Comparison of ENCODE assay signal across 1 cellular context in the genomic region with DNA sequence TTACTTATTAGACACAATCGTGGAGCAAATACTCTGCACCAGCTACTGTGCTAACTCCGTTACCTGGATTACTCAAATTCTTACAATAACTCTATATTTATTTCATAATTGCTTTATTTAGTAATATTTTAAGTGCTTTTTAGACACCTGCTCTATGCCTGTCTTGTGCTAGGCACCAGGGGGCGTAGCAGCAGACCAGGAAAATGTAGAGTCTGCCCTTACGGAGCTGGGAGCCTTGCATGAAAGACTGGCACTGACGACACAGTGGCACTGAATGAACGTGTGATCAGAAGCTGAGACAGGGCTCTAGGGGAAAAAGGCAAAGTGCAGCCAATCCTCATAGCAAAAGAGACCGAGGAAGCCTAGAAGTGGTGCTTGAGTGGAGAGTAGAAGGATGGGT.
TF ChIP-seq lines count a peak whose summit lies in the region.

No MANE protein-coding gene starts in this region.

TF ChIP-seq in SK-N-SH treated with all-trans-retinoic acid at 6 μM for 48 hours, 23 proteins besides CTCF, POLR2A, EP300 and RAD21 (continued from another document):
- TF ChIP-seq, protein P1, sequence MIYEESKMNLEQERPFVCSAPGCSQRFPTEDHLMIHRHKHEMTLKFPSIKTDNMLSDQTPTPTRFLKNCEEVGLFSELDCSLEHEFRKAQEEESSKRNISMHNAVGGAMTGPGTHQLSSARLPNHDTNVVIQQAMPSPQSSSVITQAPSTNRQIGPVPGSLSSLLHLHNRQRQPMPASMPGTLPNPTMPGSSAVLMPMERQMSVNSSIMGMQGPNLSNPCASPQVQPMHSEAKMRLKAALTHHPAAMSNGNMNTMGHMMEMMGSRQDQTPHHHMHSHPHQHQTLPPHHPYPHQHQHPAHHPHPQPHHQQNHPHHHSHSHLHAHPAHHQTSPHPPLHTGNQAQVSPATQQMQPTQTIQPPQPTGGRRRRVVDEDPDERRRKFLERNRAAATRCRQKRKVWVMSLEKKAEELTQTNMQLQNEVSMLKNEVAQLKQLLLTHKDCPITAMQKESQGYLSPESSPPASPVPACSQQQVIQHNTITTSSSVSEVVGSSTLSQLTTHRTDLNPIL (CRISPR knock-in tag; IDR thresholded peaks at IDR 0.05; ENCODE audit: low read depth): no peak
- TF ChIP-seq SNAI2 (CRISPR knock-in tag; IDR thresholded peaks at IDR 0.05): no peak
- TF ChIP-seq GLIS3 (CRISPR knock-in tag; IDR thresholded peaks at IDR 0.05): no peak
